ENCODE assay signal across 9 cellular contexts in genomic region chr6:95280690-95281273, GRCh38.
DNase-seq lines count a peak whose midpoint lies in the region; ATAC-seq and TF ChIP-seq lines count a peak whose summit lies in the region.
"Had no signal": no experiment of that assay in that cellular context is flagged by ENCODE, and none has a peak within 500 bp of the region (broad histone marks: within the 10 kb centered on the region; RNA-seq: fewer than 3 reads in every experiment).

No MANE protein-coding gene starts in this region.

- CTCF ChIA-PET in activated CD4-positive, alpha-beta memory T cell treated with anti-CD3 and anti-CD28 coated beads for 36 hours (lab: Charles Lee) = no interaction called here

- no peaks in the 10 kb centered on the region for H3K9me3 ChIP-seq in adipocyte (ENCODE audit: control insufficient read depth, low read length)

- H3K9ac ChIP-seq in adipocyte (ENCODE audit: low read length) = no peak overlapping the region

- DNase-seq in NCI-H2107 (lab: John Stamatoyannopoulos, UW) = peak; percentile 4
- peak; percentile 34 for DNase-seq in adipocyte (ENCODE audit: low read depth)
- DNase-seq in neural crest cell (ENCODE audit: low read depth, low spot score) = no peak
- no peak for DNase-seq in A172 (ENCODE audit: low spot score)
- DNase-seq in activated CD4-positive, alpha-beta memory T cell treated with anti-CD3 and anti-CD28 coated beads for 36 hours = no peak

- POLR2A ChIA-PET in activated CD4-positive, alpha-beta memory T cell treated with anti-CD3 and anti-CD28 coated beads for 36 hours (lab: Charles Lee) = no interaction called here

- H3K36me3 Mint-ChIP-seq in neural crest cell (ENCODE audit: low read depth) = no peaks in the 10 kb centered on the region
- no peaks in the 10 kb centered on the region for H3K36me3 Mint-ChIP-seq in activated CD4-positive, alpha-beta memory T cell treated with anti-CD3 and anti-CD28 coated beads for 36 hours

- no peak for ATAC-seq in HG02623 (IDR thresholded peaks at IDR 0.05; ENCODE audit: unreplicated experiment)
- ATAC-seq in HG03442 (IDR thresholded peaks at IDR 0.05; ENCODE audit: unreplicated experiment) = no peak

- H3K27ac Mint-ChIP-seq in neural crest cell (ENCODE audit: unreplicated experiment) = no peak overlapping the region
- no peak overlapping the region for H3K27ac Mint-ChIP-seq in activated CD4-positive, alpha-beta memory T cell treated with anti-CD3 and anti-CD28 coated beads for 36 hours

- no peak overlapping the region for H3K4me3 Mint-ChIP-seq in neural crest cell
- H3K4me3 Mint-ChIP-seq in activated CD4-positive, alpha-beta memory T cell treated with anti-CD3 and anti-CD28 coated beads for 36 hours = no peak overlapping the region

- no peaks in the 10 kb centered on the region for H3K27me3 ChIP-seq in adipocyte (replicated peaks; ENCODE audit: control insufficient read depth, insufficient read depth, low read length)

- H3K4me3 ChIP-seq in adipocyte (ENCODE audit: low read length) = no peak overlapping the region
- H3K4me3 ChIP-seq: coronary artery had no signal

- H3K4me1 ChIP-seq in adipocyte (ENCODE audit: control insufficient read depth, insufficient read depth, low read length) = no peaks in the 10 kb centered on the region

- no peaks in the 10 kb centered on the region for H3K4me1 Mint-ChIP-seq in neural crest cell
- no peaks in the 10 kb centered on the region for H3K4me1 Mint-ChIP-seq in activated CD4-positive, alpha-beta memory T cell treated with anti-CD3 and anti-CD28 coated beads for 36 hours (ENCODE audit: low read depth)

- no peaks in the 10 kb centered on the region for H3K9me3 Mint-ChIP-seq in neural crest cell
- H3K9me3 Mint-ChIP-seq in activated CD4-positive, alpha-beta memory T cell treated with anti-CD3 and anti-CD28 coated beads for 36 hours = no peaks in the 10 kb centered on the region

- H3K36me3 ChIP-seq in adipocyte (ENCODE audit: control insufficient read depth, insufficient read depth, low read length, severe bottlenecking) = no peaks in the 10 kb centered on the region

- TF ChIP-seq CTCF in GM12872 (IDR thresholded peaks at IDR 0.05; ENCODE audit: insufficient read depth, low read depth, low read length) (peak; percentile 45; the same call in 2 of the 3 replicates), neural crest cell (conservative IDR thresholded peaks at IDR 0.05) (peak; percentile 66)

- intact Hi-C loops in activated CD4-positive, alpha-beta memory T cell treated with anti-CD3 and anti-CD28 coated beads for 36 hours (cut with micrococcal nuclease) = no loop called here

- no peaks in the 10 kb centered on the region for H3K27me3 Mint-ChIP-seq in neural crest cell (ENCODE audit: low read depth)
- H3K27me3 Mint-ChIP-seq in activated CD4-positive, alpha-beta memory T cell treated with anti-CD3 and anti-CD28 coated beads for 36 hours = no peaks in the 10 kb centered on the region

Comparison
In these comparisons a context has a peak if more than half of its experiments do, and no peak if none do; other contexts are left out.
1. DNase-seq: peak in NCI-H2107 (single experiment) and adipocyte (single experiment); none in neural crest cell (single experiment), A172 (single experiment) and activated CD4-positive, alpha-beta memory T cell treated with anti-CD3 and anti-CD28 coated beads for 36 hours (single experiment).